Comparison of ENCODE assay signal across 16 cellular contexts in genomic region chr6:166252601-166253000, GRCh38. TPM values are rescaled to one million over a fixed set of nuclear protein-coding genes. Genes with fewer than 3 reads are reported as not detected.
"Had no signal": no experiment of that assay in that cellular context is flagged by ENCODE, and none has a peak within 500 bp of the region (broad histone marks: within the 10 kb centered on the region; RNA-seq: fewer than 3 reads in every experiment).

No MANE protein-coding gene starts in this region.

- H3K27ac ChIP-seq: body of pancreas, prostate gland, tibial artery had no signal

- DNase-seq: activated CD4-positive, CD25-positive, alpha-beta regulatory T cell; activated T-cell treated with anti-CD3 and anti-CD28 coated beads, Interleukin-2, amount 50 U/mL, for 1 hour; tibial artery had no signal

- H3K27ac Mint-ChIP-seq: activated CD4-positive, alpha-beta T cell treated with anti-CD3 and anti-CD28 coated beads, Interleukin-2, amount 10 ng/mL, durations not matched to agents 24 days and 14 days; activated CD8-positive, alpha-beta T cell treated with anti-CD3 and anti-CD28 coated beads for 36 hours; activated naive CD4-positive, alpha-beta T cell treated with anti-CD3 and anti-CD28 coated beads for 36 hours; memory B cell; stimulated activated memory B cell treated with anti-CD40 and anti-IgM and Interleukin-4, amounts not matched to agents 10 μg/mL and 1 μg/mL and 100 μg/mL, for 72 hours; T-helper 2 cell treated with Interferon-gamma antibody and Interleukin-4, amounts not matched to agents 5 μg/mL and 100 μg/mL, for 36 hours had no signal

- H3K36me3 ChIP-seq: prostate gland, tibial artery had no signal

- H3K9me3 ChIP-seq: body of pancreas, prostate gland, tibial artery had no signal

- ATAC-seq: body of pancreas had no signal

- H3K4me1 ChIP-seq: prostate gland had no signal

- H3K36me3 Mint-ChIP-seq: immature natural killer cell, memory B cell had no signal

- H3K27me3 Mint-ChIP-seq: memory B cell had no signal

- H3K9me3 Mint-ChIP-seq: activated CD4-positive, alpha-beta T cell treated with anti-CD3 and anti-CD28 coated beads, Interleukin-2, amount 10 ng/mL, durations not matched to agents 24 days and 14 days; immature natural killer cell; T-helper 2 cell treated with Interferon-gamma antibody and Interleukin-4, amounts not matched to agents 5 μg/mL and 100 μg/mL, for 36 hours had no signal

RNA-seq across cellular contexts. Expression of gene PRR18, which starts 55.6 kb away (rescaled TPM):
- total RNA-seq: activated CD4-positive, alpha-beta T cell treated with anti-CD3 and anti-CD28 coated beads, Interleukin-2, amount 10 ng/mL, durations not matched to agents 24 days and 14 days; activated naive CD4-positive, alpha-beta T cell treated with anti-CD3 and anti-CD28 coated beads for 36 hours; body of pancreas; left ventricle myocardium superior; mononuclear cell; osteoblast; urinary bladder had no signal
